21 cellular contexts compared by ENCODE assay signal in the genomic region with DNA sequence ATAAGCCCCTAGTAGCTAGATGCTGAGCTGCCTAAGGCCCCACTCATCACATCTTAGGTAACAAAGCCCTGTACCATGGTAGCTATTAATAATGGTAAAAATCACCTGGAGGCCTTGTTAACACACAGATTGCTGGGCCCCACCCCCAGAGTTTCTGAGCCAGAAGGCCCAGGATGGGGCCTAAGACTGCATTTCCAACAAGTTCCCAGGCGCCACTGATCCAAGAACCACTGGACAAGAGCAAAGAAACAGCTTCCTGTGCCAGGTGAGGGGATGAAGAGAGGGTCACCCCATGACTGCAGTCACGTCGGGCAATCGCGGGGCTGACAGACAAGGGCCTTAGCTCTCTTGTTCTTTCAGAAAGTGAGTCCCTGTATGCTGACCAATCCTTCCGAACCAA. TPM values are rescaled to one million over a fixed set of nuclear protein-coding genes. Genes with fewer than 3 reads are reported as not detected.
DNase-seq lines count a peak whose midpoint lies in the region; ATAC-seq and TF ChIP-seq lines count a peak whose summit lies in the region.
"Had no signal": no experiment of that assay in that cellular context is flagged by ENCODE, and none has a peak within 500 bp of the region (broad histone marks: within the 10 kb centered on the region; RNA-seq: fewer than 3 reads in every experiment).

No MANE protein-coding gene starts in this region.

- H3K4me3 ChIP-seq in right atrium auricular region, result no peak overlapping the region
- H3K4me3 ChIP-seq in Panc1 (ENCODE audit: low read depth in 2 of 2, low read length in 2 of 2), result no peak overlapping the region
- H3K4me3 ChIP-seq in esophagus muscularis mucosa, result no peak overlapping the region

- H3K9me3 ChIP-seq in right atrium auricular region (no peaks in the 10 kb centered on the region), Panc1 (ENCODE audit: control insufficient read depth, insufficient read depth, low read depth, low read length) (no peaks in the 10 kb centered on the region), esophagus muscularis mucosa (no peaks in the 10 kb centered on the region)

- 95% methylated on average over 6 of the region's 6 CpGs for WGBS in esophagus muscularis mucosa

- H3K27me3 ChIP-seq in right atrium auricular region (no peaks in the 10 kb centered on the region), Panc1 (ENCODE audit: control insufficient read depth, insufficient read depth, low read length) (no peaks in the 10 kb centered on the region), esophagus muscularis mucosa (no peaks in the 10 kb centered on the region)

- CTCF ChIA-PET in Panc1 (lab: Charles Lee), result interaction anchor here (0.5 kb wide), 1 partner anchor 226 kb away, joined by 3 read pairs; no protein-coding TSS in a partner anchor

- no TSS peak for BruUV-seq in Panc1 (replicated peaks; lab: Mats Ljungman, UMichigan)

- H3K4me1 ChIP-seq in right atrium auricular region (peaks cover 0 to 3% of the 10 kb centered on the region in 2 donors), Panc1 (ENCODE audit: control insufficient read depth, insufficient read depth, low read length) (peaks cover 36% of the 10 kb centered on the region), esophagus muscularis mucosa (no peaks in the 10 kb centered on the region)

- in situ Hi-C loops in Panc1 (cut with HindIII; ENCODE audit: low pct_unique_long_range_greater_than_20kb, low sequenced_read_pairs), result no loop called here

- ATAC-seq in Panc1, result no peak
- ATAC-seq in GM21390 (IDR thresholded peaks at IDR 0.05; ENCODE audit: unreplicated experiment), result no peak
- no peak for ATAC-seq in HG03432 (IDR thresholded peaks at IDR 0.05; ENCODE audit: unreplicated experiment)

- peaks cover 88% of the 10 kb centered on the region for H3K36me3 ChIP-seq in right atrium auricular region
- H3K36me3 ChIP-seq in Panc1 (ENCODE audit: control insufficient read depth, insufficient read depth, low read length), result peaks cover 5% of the 10 kb centered on the region; the same call in 1 of the 2 replicates
- peaks cover 3 to 98% (median 44%) of the 10 kb centered on the region in 4 donors for H3K36me3 ChIP-seq in esophagus muscularis mucosa

- H3K27ac ChIP-seq in right atrium auricular region (no peak overlapping the region), Panc1 (ENCODE audit: low read length) (peak overlapping the region; percentile 34; the same call in 1 of the 2 replicates), esophagus muscularis mucosa (replicated peaks in 1 of 4) (no peak overlapping the region)

- DNase-seq in right atrium auricular region (ENCODE audit: low spot score) (peak; percentile 48), cardiac septum (ENCODE audit: low spot score) (no peak), Panc1 (ENCODE audit: low read depth, low spot score) (no peak), esophagus muscularis mucosa (ENCODE audit: extremely low spot score) (peak; percentile 74)
- no peak for DNase-seq in activated naive CD4-positive, alpha-beta T cell treated with Interleukin-2 at 50 U/mL for 16 hours
- DNase-seq: C1 segment of cervical spinal cord; Calu3; CD4-positive, alpha-beta memory T cell; COR-L47; DMS53; GF-D8; GOT3; H7; HCEC 1CT had no signal

- no peak for TF ChIP-seq EP300 in esophagus muscularis mucosa (IDR thresholded peaks at IDR 0.05)

- no peak for TF ChIP-seq POLR2A in esophagus muscularis mucosa (IDR thresholded peaks at IDR 0.05; ENCODE audit: low read depth)

- no peak for TF ChIP-seq CTCF in right atrium auricular region (IDR thresholded peaks at IDR 0.05)
- no peak for TF ChIP-seq CTCF in Panc1 (IDR thresholded peaks at IDR 0.05)
- no peak for TF ChIP-seq CTCF in esophagus muscularis mucosa (IDR thresholded peaks at IDR 0.05)

- POLR2A ChIA-PET in Panc1 (lab: Charles Lee), result no interaction called here

- intact Hi-C loops in cardiac septum (cut with DNase I), result loop anchor here (10.0 kb wide), 1 partner anchor 364 kb away; no protein-coding TSS in a partner anchor
- intact Hi-C loops in Panc1 (cut with micrococcal nuclease; ENCODE audit: unreplicated experiment), result loop anchor here (2.0 to 10.0 kb wide), 3 partner anchors 34 to 606 kb away; no protein-coding TSS in a partner anchor
- intact Hi-C loops in esophagus muscularis mucosa (cut with DNase I), result loop anchor here (5.0 kb wide), 1 partner anchor 59 kb away; no protein-coding TSS in a partner anchor

RNA-seq across cellular contexts. Expression of a gene that starts 46.8 kb away (rescaled TPM):
- not detected for total RNA-seq in right atrium auricular region
- total RNA-seq in cardiac septum, result 0.30 TPM
- total RNA-seq in Panc1 (2021; ENCODE audit: unreplicated experiment), result not detected
- not detected for polyA plus RNA-seq in Panc1 (2012; ENCODE audit: insufficient read length)
- not detected for total RNA-seq in esophagus muscularis mucosa
- total RNA-seq: A172; A673; Calu3; CD4-positive, alpha-beta memory T cell; Daoy; G401; H7 had no signal
- polyA plus RNA-seq: BJ; CD4-positive, alpha-beta memory T cell had no signal

RNA-seq across cellular contexts. Expression of a gene that starts 50.0 kb away (rescaled TPM):
- total RNA-seq in right atrium auricular region (100 to 1,000 TPM; 126 to 130 TPM), cardiac septum (334 TPM), Panc1 (2021; ENCODE audit: unreplicated experiment) (183 TPM), esophagus muscularis mucosa (10 to 100 TPM; 40.7 to 86.8 (median 83.4) TPM)
- 200 TPM for polyA plus RNA-seq in Panc1 (2012; ENCODE audit: insufficient read length)
- total RNA-seq: G401 had no signal

Comparison
In these comparisons a context has a peak if more than half of its experiments do, and no peak if none do; other contexts are left out.
1. DNase-seq: peak in right atrium auricular region (single experiment) and esophagus muscularis mucosa (single experiment); none in cardiac septum (single experiment), Panc1 (single experiment) and activated naive CD4-positive, alpha-beta T cell treated with Interleukin-2 at 50 U/mL for 16 hours (single experiment).